21 cellular contexts compared by ENCODE assay signal in the genomic region with DNA sequence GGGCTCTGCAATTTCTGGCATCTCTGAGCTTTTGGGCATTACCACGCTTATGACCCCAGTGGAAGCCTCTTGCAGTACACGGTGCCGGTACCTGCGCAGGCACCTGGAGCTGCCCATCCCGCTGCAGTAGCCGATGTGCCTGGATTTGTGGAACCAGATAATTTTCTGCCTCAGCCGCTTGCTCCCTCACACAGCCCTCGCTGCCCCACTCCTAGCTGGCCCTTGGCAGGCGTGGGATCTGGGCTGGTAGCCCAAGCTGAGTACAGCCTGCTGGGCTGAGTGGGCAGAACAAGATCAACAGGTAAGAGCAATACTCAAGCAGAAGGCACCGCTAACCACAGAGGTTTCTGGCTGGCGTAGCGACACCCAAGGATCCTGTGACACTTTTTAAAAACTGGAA.
DNase-seq lines count a peak whose midpoint lies in the region; TF ChIP-seq lines count a peak whose summit lies in the region.
"Had no signal": no experiment of that assay in that cellular context is flagged by ENCODE, and none has a peak within 500 bp of the region (broad histone marks: within the 10 kb centered on the region; RNA-seq: fewer than 3 reads in every experiment).

No MANE protein-coding gene starts in this region.

- CTCF ChIA-PET in RWPE1 (lab: Yijun Ruan, JAX) = no interaction called here

- no peaks in the 10 kb centered on the region for H3K4me1 Mint-ChIP-seq in type B pancreatic cell (ENCODE audit: unreplicated experiment)
- H3K4me1 Mint-ChIP-seq: CD8-positive, alpha-beta memory T cell had no signal

- H3K9me3 Mint-ChIP-seq in type B pancreatic cell = no peaks in the 10 kb centered on the region

- no peaks in the 10 kb centered on the region for H3K27me3 Mint-ChIP-seq in type B pancreatic cell
- H3K27me3 Mint-ChIP-seq: CD8-positive, alpha-beta memory T cell had no signal

- no peaks in the 10 kb centered on the region for H4K20me1 ChIP-seq in Karpas-422 (ENCODE audit: insufficient read depth, low read depth, low read length)

- H3K4me1 ChIP-seq in Karpas-422 (ENCODE audit: low read length) = no peaks in the 10 kb centered on the region
- H3K4me1 ChIP-seq: HAP-1 had no signal

- no peaks in the 10 kb centered on the region for H3K36me3 Mint-ChIP-seq in type B pancreatic cell
- H3K36me3 Mint-ChIP-seq: CD8-positive, alpha-beta memory T cell had no signal

- POLR2A ChIA-PET in RWPE1 (lab: Yijun Ruan, JAX; ENCODE audit: low non-redundant PET) = no interaction called here

- DNase-seq in DMS53 treated with DMSO at 0.1 percent for 48 hours (lab: John Stamatoyannopoulos, UW; ENCODE audit: unreplicated experiment) (peak; percentile 24), M059J (ENCODE audit: low read depth) (peak; percentile 4), globus pallidus (ENCODE audit: low spot score) (peak; percentile 14), type B pancreatic cell (ENCODE audit: extremely low spot score, unreplicated experiment) (peak; percentile 48), RWPE1 (ENCODE audit: low spot score) (no peak), NCI-H526 treated with DMSO at 0.1 percent for 48 hours (lab: John Stamatoyannopoulos, UW) (no peak), Karpas-422 (no peak)
- DNase-seq: C1 segment of cervical spinal cord; CD8-positive, alpha-beta memory T cell; DMS79 treated with DMSO at 0.1 percent for 48 hours; MG63; NCI-H1048; NCI-H1436; NCI-H1930; NCI-H510A; NCI-H774; SHP77 treated with DMSO at 0.1 percent for 48 hours; SK-N-SH had no signal

- H3K36me3 ChIP-seq in Karpas-422 (ENCODE audit: insufficient read depth, low read length) = no peaks in the 10 kb centered on the region
- H3K36me3 ChIP-seq: HAP-1, MG63 had no signal

- H3K9ac ChIP-seq in Karpas-422 (ENCODE audit: low read length) = no peak overlapping the region
- H3K9ac ChIP-seq: KMS-11, SK-N-SH had no signal

- H3K4me3 Mint-ChIP-seq in type B pancreatic cell = no peak overlapping the region

- peaks cover 19% of the 10 kb centered on the region for H3K9me3 ChIP-seq in Karpas-422 (ENCODE audit: low read length)
- H3K9me3 ChIP-seq: HAP-1, MG63, SK-N-SH had no signal

- H3K4me2 ChIP-seq in Karpas-422 (ENCODE audit: low read depth, low read length, poor library complexity, severe bottlenecking) = no peak overlapping the region
- H3K4me2 ChIP-seq: KMS-11, SK-N-SH had no signal

- H3K79me2 ChIP-seq in Karpas-422 (ENCODE audit: low read length) = no peaks in the 10 kb centered on the region

- H3K4me3 ChIP-seq in Karpas-422 (ENCODE audit: low read length) = no peak overlapping the region
- H3K4me3 ChIP-seq: HAP-1, MG63 had no signal

- no peaks in the 10 kb centered on the region for H3K27me3 ChIP-seq in Karpas-422 (ENCODE audit: low read length)
- H3K27me3 ChIP-seq: MG63 had no signal

- no peak overlapping the region for H2AFZ ChIP-seq in Karpas-422 (ENCODE audit: low read length)

- no peak overlapping the region for H3K27ac Mint-ChIP-seq in type B pancreatic cell

- H3K9me2 ChIP-seq in Karpas-422 (replicated peaks; ENCODE audit: insufficient read depth, low read length) = no peaks in the 10 kb centered on the region
- H3K9me2 ChIP-seq: SK-N-SH had no signal

- TF ChIP-seq CTCF in type B pancreatic cell (conservative IDR thresholded peaks at IDR 0.05) = no peak
- TF ChIP-seq CTCF in RWPE1 (conservative IDR thresholded peaks at IDR 0.05; ENCODE audit: low read depth) = no peak

- H3K27ac ChIP-seq in RWPE1 (no peak overlapping the region), Karpas-422 (ENCODE audit: low read length) (no peak overlapping the region)
- H3K27ac ChIP-seq: HL-60, KMS-11 had no signal

Comparison
In these comparisons a context has a peak if more than half of its experiments do, and no peak if none do; other contexts are left out.
1. DNase-seq: peak in DMS53 treated with DMSO at 0.1 percent for 48 hours (single experiment), M059J (single experiment), globus pallidus (single experiment) and type B pancreatic cell (single experiment); none in RWPE1 (single experiment), NCI-H526 treated with DMSO at 0.1 percent for 48 hours (single experiment) and Karpas-422 (single experiment).